ENCODE assay signal across 8 cellular contexts in the genomic region with DNA sequence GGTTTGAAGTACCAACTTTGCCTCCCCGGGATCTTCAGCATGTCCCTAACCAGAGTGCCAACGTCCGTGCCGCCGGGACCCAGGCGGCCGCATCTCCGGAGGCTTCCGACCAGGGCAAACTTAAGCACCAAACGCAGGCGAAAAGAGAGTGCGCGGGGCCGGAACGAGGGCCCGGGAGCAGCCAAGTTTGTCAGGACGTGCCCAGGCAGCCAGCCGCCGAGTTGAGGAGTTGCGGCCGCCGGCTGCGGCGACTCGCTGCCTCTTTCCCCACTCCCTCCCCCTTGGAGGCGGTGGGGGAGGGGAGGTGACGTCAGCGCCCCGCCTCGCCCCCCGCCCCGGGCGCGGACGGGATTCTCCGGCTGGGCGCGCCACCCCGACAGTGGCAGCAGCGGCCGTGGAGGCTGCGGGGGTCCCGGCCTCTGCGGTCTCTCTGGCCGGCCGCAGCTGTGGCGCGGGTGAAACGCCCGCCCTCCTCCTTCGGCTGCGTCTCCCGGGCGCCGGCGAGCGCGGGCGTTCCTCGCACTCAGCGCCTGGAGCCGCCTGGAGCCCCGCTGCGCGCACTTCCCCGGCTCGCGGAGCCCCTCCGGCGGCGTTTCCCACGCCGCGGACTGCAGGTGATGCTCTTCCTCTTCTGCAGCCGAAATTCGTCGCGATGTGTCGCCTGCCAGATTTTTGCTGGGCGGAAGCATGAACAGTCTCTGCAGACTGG. TPM values are rescaled to one million over a fixed set of nuclear protein-coding genes. Genes with fewer than 3 reads are reported as not detected.
A peak's percentile ranks its signal among the peaks of the same experiment; 100 is the strongest.
DNase-seq lines count a peak whose midpoint lies in the region; ATAC-seq lines count a peak whose summit lies in the region.

No MANE protein-coding gene starts in this region.

- peaks cover 2 to 18% of the 10 kb centered on the region in 2 donors for H3K4me1 Mint-ChIP-seq in stimulated activated naive B cell treated with anti-CD40 and anti-IgM and Interleukin-4, amounts not matched to agents 10 μg/mL and 1 μg/mL and 100 μg/mL, for 72 hours

- H3K27me3 Mint-ChIP-seq in stimulated activated naive B cell treated with anti-CD40 and anti-IgM and Interleukin-4, amounts not matched to agents 10 μg/mL and 1 μg/mL and 100 μg/mL, for 72 hours, result peaks cover 40 to 72% of the 10 kb centered on the region in 2 donors

- no peak for ATAC-seq in stimulated activated naive B cell treated with anti-CD40 and anti-IgM and Interleukin-4, amounts not matched to agents 10 μg/mL and 1 μg/mL and 100 μg/mL, for 72 hours (replicated peaks)

- H3K36me3 Mint-ChIP-seq in stimulated activated naive B cell treated with anti-CD40 and anti-IgM and Interleukin-4, amounts not matched to agents 10 μg/mL and 1 μg/mL and 100 μg/mL, for 72 hours, result no peaks in the 10 kb centered on the region

- no peaks in the 10 kb centered on the region for H3K9me3 ChIP-seq in Karpas-422 (ENCODE audit: low read length)

- H3K36me3 ChIP-seq in Karpas-422 (ENCODE audit: insufficient read depth, low read length), result no peaks in the 10 kb centered on the region

- no peak overlapping the region for H3K4me3 ChIP-seq in Karpas-422 (ENCODE audit: low read length)

- H3K9me3 Mint-ChIP-seq in stimulated activated naive B cell treated with anti-CD40 and anti-IgM and Interleukin-4, amounts not matched to agents 10 μg/mL and 1 μg/mL and 100 μg/mL, for 72 hours, result no peaks in the 10 kb centered on the region

- no peaks in the 10 kb centered on the region for H3K27me3 ChIP-seq in Karpas-422 (ENCODE audit: low read length)

- no peak overlapping the region for H3K4me2 ChIP-seq in Karpas-422 (ENCODE audit: low read depth, low read length, poor library complexity, severe bottlenecking)

- no peak overlapping the region for H3K9ac ChIP-seq in Karpas-422 (ENCODE audit: low read length)

- no peaks in the 10 kb centered on the region for H3K79me2 ChIP-seq in Karpas-422 (ENCODE audit: low read length)

- no peaks in the 10 kb centered on the region for H4K20me1 ChIP-seq in Karpas-422 (ENCODE audit: insufficient read depth, low read depth, low read length)

- H3K4me3 Mint-ChIP-seq in stimulated activated naive B cell treated with anti-CD40 and anti-IgM and Interleukin-4, amounts not matched to agents 10 μg/mL and 1 μg/mL and 100 μg/mL, for 72 hours, result peak overlapping the region; percentile 46 to 57

- peak overlapping the region; percentile 3 for H3K27ac ChIP-seq in caudate nucleus (ENCODE audit: low read depth, low read length)
- H3K27ac ChIP-seq in Karpas-422 (ENCODE audit: low read length), result no peak overlapping the region

- H2AFZ ChIP-seq in Karpas-422 (ENCODE audit: low read length), result no peak overlapping the region

- DNase-seq in NCI-H2227 (lab: John Stamatoyannopoulos, UW; ENCODE audit: unreplicated experiment) (peak; percentile 13), NCI-H2227 treated with DMSO at 0.1 percent for 48 hours (lab: John Stamatoyannopoulos, UW) (no peak), NCI-H69 (lab: John Stamatoyannopoulos, UW) (peak; percentile 94), caudate nucleus (lab: John Stamatoyannopoulos, UW) (peak in 39 of 61 donors; percentile 9 to 66 (median 44)), kidney glomerular epithelial cell (lab: John Stamatoyannopoulos, UW) (peak; percentile 59), Karpas-422 (no peak), NCI-H82 (lab: John Stamatoyannopoulos, UW) (no peak)
- DNase-seq in stimulated activated naive B cell treated with anti-CD40 and anti-IgM and Interleukin-4, amounts not matched to agents 10 μg/mL and 1 μg/mL and 100 μg/mL, for 72 hours, result no peak

- H3K9me2 ChIP-seq in Karpas-422 (replicated peaks; ENCODE audit: insufficient read depth, low read length), result no peaks in the 10 kb centered on the region

- peak overlapping the region; percentile 90 for H3K27ac Mint-ChIP-seq in stimulated activated naive B cell treated with anti-CD40 and anti-IgM and Interleukin-4, amounts not matched to agents 10 μg/mL and 1 μg/mL and 100 μg/mL, for 72 hours

- H3K4me1 ChIP-seq in Karpas-422 (ENCODE audit: low read length), result no peaks in the 10 kb centered on the region

RNA-seq across cellular contexts. Expression of a gene that starts 2.9 kb away (rescaled TPM):
- total RNA-seq in Karpas-422 (2014; rRNA removed; shearing (Covaris generic); ENCODE audit: low replicate concordance), result 0.15 TPM in 1 of 2 replicates, not detected in the other

Comparison
In these comparisons a context has a peak if more than half of its experiments do, and no peak if none do; other contexts are left out.
1. DNase-seq: peak in NCI-H2227 (single experiment), NCI-H69 (single experiment), caudate nucleus (39 of 61) and kidney glomerular epithelial cell (single experiment); none in NCI-H2227 treated with DMSO at 0.1 percent for 48 hours (single experiment), stimulated activated naive B cell treated with anti-CD40 and anti-IgM and Interleukin-4, amounts not matched to agents 10 μg/mL and 1 μg/mL and 100 μg/mL, for 72 hours (single experiment), Karpas-422 (single experiment) and NCI-H82 (single experiment).